Comparison of ENCODE assay signal across 28 cellular contexts in genomic region chr15:52415628-52416027, GRCh38.
"Had no signal": no experiment of that assay in that cellular context is flagged by ENCODE, and none has a peak within 500 bp of the region (broad histone marks: within the 10 kb centered on the region; RNA-seq: fewer than 3 reads in every experiment).

No MANE protein-coding gene starts in this region.

- H3K4me1 ChIP-seq: ascending aorta, gastrocnemius medialis, pancreas, right lobe of liver, vagina had no signal

- H3K27ac ChIP-seq: ascending aorta, brain microvascular endothelial cell, gastrocnemius medialis, hepatocyte, left ventricle myocardium inferior, pancreas, right lobe of liver, upper lobe of left lung, vagina, VCaP had no signal

- H3K4me1 Mint-ChIP-seq: stimulated activated naive CD8-positive, alpha-beta T cell treated with anti-CD3 and anti-CD28 coated beads, Interleukin-15, amount 100 ng/mL, for 72 hours had no signal

- H3K4me3 Mint-ChIP-seq: activated CD4-positive, alpha-beta memory T cell treated with anti-CD3 and anti-CD28 coated beads for 36 hours; activated CD4-positive, alpha-beta T cell treated with anti-CD3 and anti-CD28 coated beads, Interleukin-2, amount 10 ng/mL, durations not matched to agents 24 days and 14 days; activated naive CD4-positive, alpha-beta T cell treated with anti-CD3 and anti-CD28 coated beads, Interleukin-2, amount 10 ng/mL, durations not matched to agents 7 days and 5 days; activated naive CD8-positive, alpha-beta T cell treated with anti-CD3 and anti-CD28 coated beads, Interleukin-2, amount 10 ng/mL, durations not matched to agents 7 days and 5 days; activated T-helper 1 cell treated with anti-CD3 and anti-CD28 coated beads, Interleukin-12 subunit alpha, Interleukin-12 subunit beta, Interleukin-2, Interleukin-4 antibody, amounts not matched to agents 30 ng/mL and 10 ng/mL and 1 ng/mL, durations not matched to agents 14 hours and 24 hours and 36 hours; nephron progenitor cell; stimulated activated effector memory CD8-positive, alpha-beta T cell treated with anti-CD3 and anti-CD28 coated beads, Interleukin-12 subunit alpha, Interleukin-12 subunit beta, amount 100 ng/mL, for 72 hours; stimulated activated naive CD8-positive, alpha-beta T cell treated with anti-CD3 and anti-CD28 coated beads, Interleukin-15, amount 100 ng/mL, for 72 hours had no signal

- H3K4me2 ChIP-seq: hepatocyte had no signal

- H3K79me2 ChIP-seq: hepatocyte had no signal

- H3K27me3 ChIP-seq: ascending aorta, brain microvascular endothelial cell, gastrocnemius medialis, hepatocyte, pancreas, right lobe of liver, upper lobe of left lung, vagina had no signal

- H3K4me3 ChIP-seq: ascending aorta, gastrocnemius medialis, hepatocyte, left ventricle myocardium inferior, pancreas, right lobe of liver, upper lobe of left lung, vagina had no signal

- H3K9me3 ChIP-seq: ascending aorta, gastrocnemius medialis, left ventricle myocardium inferior, pancreas, right lobe of liver, upper lobe of left lung, vagina had no signal

- H3K27ac Mint-ChIP-seq: activated CD4-positive, alpha-beta memory T cell treated with anti-CD3 and anti-CD28 coated beads for 36 hours; activated CD4-positive, alpha-beta T cell treated with anti-CD3 and anti-CD28 coated beads, Interleukin-2, amount 10 ng/mL, durations not matched to agents 24 days and 14 days; activated naive CD4-positive, alpha-beta T cell treated with anti-CD3 and anti-CD28 coated beads, Interleukin-2, amount 10 ng/mL, durations not matched to agents 7 days and 5 days; activated naive CD8-positive, alpha-beta T cell treated with anti-CD3 and anti-CD28 coated beads, Interleukin-2, amount 10 ng/mL, durations not matched to agents 7 days and 5 days; activated T-helper 1 cell treated with anti-CD3 and anti-CD28 coated beads, Interleukin-12 subunit alpha, Interleukin-12 subunit beta, Interleukin-2, Interleukin-4 antibody, amounts not matched to agents 30 ng/mL and 10 ng/mL and 1 ng/mL, durations not matched to agents 14 hours and 24 hours and 36 hours; nephron progenitor cell; stimulated activated effector memory CD8-positive, alpha-beta T cell treated with anti-CD3 and anti-CD28 coated beads, Interleukin-12 subunit alpha, Interleukin-12 subunit beta, amount 100 ng/mL, for 72 hours; stimulated activated naive CD8-positive, alpha-beta T cell treated with anti-CD3 and anti-CD28 coated beads, Interleukin-15, amount 100 ng/mL, for 72 hours had no signal

- H3K27me3 Mint-ChIP-seq: activated CD4-positive, alpha-beta memory T cell treated with anti-CD3 and anti-CD28 coated beads for 36 hours; activated CD4-positive, alpha-beta T cell treated with anti-CD3 and anti-CD28 coated beads, Interleukin-2, amount 10 ng/mL, durations not matched to agents 24 days and 14 days; activated naive CD4-positive, alpha-beta T cell treated with anti-CD3 and anti-CD28 coated beads, Interleukin-2, amount 10 ng/mL, durations not matched to agents 7 days and 5 days; activated naive CD8-positive, alpha-beta T cell treated with anti-CD3 and anti-CD28 coated beads, Interleukin-2, amount 10 ng/mL, durations not matched to agents 7 days and 5 days; stimulated activated naive CD8-positive, alpha-beta T cell treated with anti-CD3 and anti-CD28 coated beads, Interleukin-15, amount 100 ng/mL, for 72 hours had no signal

- DNase-seq: activated CD4-positive, alpha-beta memory T cell treated with anti-CD3 and anti-CD28 coated beads for 36 hours; activated CD4-positive, alpha-beta T cell treated with anti-CD3 and anti-CD28 coated beads, Interleukin-2, amount 10 ng/mL, durations not matched to agents 24 days and 14 days; activated CD8-positive, alpha-beta memory T cell treated with anti-CD3 and anti-CD28 coated beads, Interleukin-2, amount 50 U/mL, for 4 hours; activated gamma-delta T cell; activated naive CD4-positive, alpha-beta T cell treated with anti-CD3 and anti-CD28 coated beads, Interleukin-2, amount 10 ng/mL, durations not matched to agents 7 days and 5 days; activated naive CD8-positive, alpha-beta T cell treated with anti-CD3 and anti-CD28 coated beads, Interleukin-2, amount 10 ng/mL, durations not matched to agents 7 days and 5 days; activated T-cell treated with anti-CD3 and anti-CD28 coated beads, Interleukin-2, amount 50 U/mL, for 1 hour; brain microvascular endothelial cell; central memory CD4-positive, alpha-beta T cell; effector memory CD4-positive, alpha-beta T cell; gastrocnemius medialis; islet precursor cell; left ventricle myocardium inferior; nephron progenitor cell; nucleus accumbens; pancreas; right lobe of liver; stimulated activated CD4-positive, alpha-beta T cell treated with anti-CD3 and anti-CD28 coated beads, Interleukin-12 subunit alpha, Interleukin-12 subunit beta, amount 100 ng/mL, for 4 hours; stimulated activated CD4-positive, alpha-beta T cell treated with anti-CD3 and anti-CD28 coated beads, Interleukin-4, amount 100 ng/mL, for 24 hours; stimulated activated naive CD8-positive, alpha-beta T cell treated with anti-CD3 and anti-CD28 coated beads, Interleukin-15, amount 100 ng/mL, for 72 hours; substantia nigra; upper lobe of left lung had no signal

- H3K36me3 ChIP-seq: ascending aorta, brain microvascular endothelial cell, gastrocnemius medialis, pancreas, right lobe of liver, upper lobe of left lung, vagina had no signal

- H2AFZ ChIP-seq: hepatocyte had no signal

- H3K9me3 Mint-ChIP-seq: activated CD4-positive, alpha-beta memory T cell treated with anti-CD3 and anti-CD28 coated beads for 36 hours; activated CD4-positive, alpha-beta T cell treated with anti-CD3 and anti-CD28 coated beads, Interleukin-2, amount 10 ng/mL, durations not matched to agents 24 days and 14 days; activated naive CD4-positive, alpha-beta T cell treated with anti-CD3 and anti-CD28 coated beads, Interleukin-2, amount 10 ng/mL, durations not matched to agents 7 days and 5 days; activated naive CD8-positive, alpha-beta T cell treated with anti-CD3 and anti-CD28 coated beads, Interleukin-2, amount 10 ng/mL, durations not matched to agents 7 days and 5 days; activated T-helper 1 cell treated with anti-CD3 and anti-CD28 coated beads, Interleukin-12 subunit alpha, Interleukin-12 subunit beta, Interleukin-2, Interleukin-4 antibody, amounts not matched to agents 30 ng/mL and 10 ng/mL and 1 ng/mL, durations not matched to agents 14 hours and 24 hours and 36 hours; nephron progenitor cell; stimulated activated effector memory CD8-positive, alpha-beta T cell treated with anti-CD3 and anti-CD28 coated beads, Interleukin-12 subunit alpha, Interleukin-12 subunit beta, amount 100 ng/mL, for 72 hours; stimulated activated naive CD8-positive, alpha-beta T cell treated with anti-CD3 and anti-CD28 coated beads, Interleukin-15, amount 100 ng/mL, for 72 hours had no signal

- ATAC-seq: gastrocnemius medialis; pancreas; right lobe of liver; stimulated activated effector memory CD8-positive, alpha-beta T cell treated with anti-CD3 and anti-CD28 coated beads, Interleukin-12 subunit alpha, Interleukin-12 subunit beta, amount 100 ng/mL, for 72 hours; stimulated activated naive CD8-positive, alpha-beta T cell treated with anti-CD3 and anti-CD28 coated beads, Interleukin-15, amount 100 ng/mL, for 72 hours had no signal

- H3K36me3 Mint-ChIP-seq: activated naive CD4-positive, alpha-beta T cell treated with anti-CD3 and anti-CD28 coated beads, Interleukin-2, amount 10 ng/mL, durations not matched to agents 7 days and 5 days had no signal
